Comparison of ENCODE assay signal across 1 cellular context in the genomic region with DNA sequence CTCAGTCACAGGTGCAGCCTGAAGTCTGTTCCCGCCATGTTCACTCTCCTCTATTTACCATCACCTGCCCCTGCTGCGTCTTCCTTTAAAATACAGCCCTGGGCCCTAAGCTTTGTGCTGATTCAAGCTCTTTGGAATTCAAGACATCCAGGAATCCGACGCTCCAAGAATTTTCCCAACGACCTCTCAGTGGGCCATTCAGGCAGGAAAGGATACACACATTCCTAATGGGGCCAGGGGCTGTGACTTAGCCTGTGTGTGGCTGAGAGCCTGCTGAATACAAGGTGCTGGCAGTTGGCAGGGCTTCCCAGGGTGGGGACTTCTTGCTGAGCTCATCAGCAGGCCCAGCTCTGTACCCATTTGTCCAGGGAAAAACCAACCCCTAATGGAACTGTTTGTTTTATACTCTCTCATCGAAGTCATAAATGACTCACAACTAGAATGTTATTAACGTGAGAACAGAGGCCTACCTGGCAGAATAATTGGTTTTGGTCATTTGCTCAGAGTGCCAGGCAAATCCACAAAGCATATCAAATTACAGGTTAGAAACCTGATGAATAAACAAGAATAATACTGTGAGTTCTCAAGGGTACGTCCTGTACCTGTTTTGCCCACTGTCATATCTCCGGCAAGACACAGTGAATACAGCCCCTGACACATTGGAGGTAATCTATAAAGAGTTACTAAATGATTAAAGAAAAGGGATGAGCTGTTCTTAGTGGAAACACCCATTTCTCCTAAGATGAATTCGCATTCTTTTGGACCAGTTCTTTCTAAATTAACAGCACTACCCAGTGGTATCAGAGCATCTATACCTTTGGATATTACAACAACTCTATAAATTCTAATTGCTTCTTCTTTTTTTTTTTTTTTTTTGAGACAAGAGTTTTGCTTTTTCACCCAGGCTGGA.
TF ChIP-seq lines count a peak whose summit lies in the region.

No MANE protein-coding gene starts in this region.

TF ChIP-seq in HepG2, 621 proteins besides CTCF, POLR2A, EP300 and RAD21 (continued from another document and continues in another):
- TF ChIP-seq ARID5B (CRISPR knock-in tag; IDR thresholded peaks at IDR 0.05): peak; percentile 64
- TF ChIP-seq ZNF274 (CRISPR knock-in tag; IDR thresholded peaks at IDR 0.05): no peak
- no peak for TF ChIP-seq ZNF503 (CRISPR knock-in tag; IDR thresholded peaks at IDR 0.05)
- peak; percentile 20; the same call in 1 of the 2 replicates for TF ChIP-seq ETV5 (CRISPR knock-in tag; IDR thresholded peaks at IDR 0.05; ENCODE audit: borderline replicate concordance)
- TF ChIP-seq ZNF839 (CRISPR knock-in tag; IDR thresholded peaks at IDR 0.05; ENCODE audit: borderline replicate concordance): no peak
- no peak for TF ChIP-seq LRRFIP1 (CRISPR knock-in tag; conservative IDR thresholded peaks at IDR 0.05)
- TF ChIP-seq ZNF800 (CRISPR knock-in tag; IDR thresholded peaks at IDR 0.05): no peak
- TF ChIP-seq ZNF546 (CRISPR knock-in tag; conservative IDR thresholded peaks at IDR 0.05): no peak
- no peak for TF ChIP-seq ZNF430 (CRISPR knock-in tag; IDR thresholded peaks at IDR 0.05)
- TF ChIP-seq RXRB (CRISPR knock-in tag; IDR thresholded peaks at IDR 0.05; ENCODE audit: borderline replicate concordance): no peak
- TF ChIP-seq, protein P1, sequence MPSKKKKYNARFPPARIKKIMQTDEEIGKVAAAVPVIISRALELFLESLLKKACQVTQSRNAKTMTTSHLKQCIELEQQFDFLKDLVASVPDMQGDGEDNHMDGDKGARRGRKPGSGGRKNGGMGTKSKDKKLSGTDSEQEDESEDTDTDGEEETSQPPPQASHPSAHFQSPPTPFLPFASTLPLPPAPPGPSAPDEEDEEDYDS (CRISPR knock-in tag; IDR thresholded peaks at IDR 0.05): peak; percentile 26; the same call in 1 of the 2 replicates
- no peak for TF ChIP-seq ZBTB3 (CRISPR knock-in tag; IDR thresholded peaks at IDR 0.05; ENCODE audit: borderline replicate concordance, low read depth)
- no peak for TF ChIP-seq SOX5 (CRISPR knock-in tag; IDR thresholded peaks at IDR 0.05; ENCODE audit: borderline replicate concordance)
- TF ChIP-seq TCF7 (IDR thresholded peaks at IDR 0.05; ENCODE audit: low read depth): no peak
- TF ChIP-seq ZNF646 (CRISPR knock-in tag; IDR thresholded peaks at IDR 0.05): no peak
- TF ChIP-seq EED (CRISPR knock-in tag; IDR thresholded peaks at IDR 0.05): no peak
- peak; percentile 35; the same call in 1 of the 2 replicates for TF ChIP-seq RARA (CRISPR knock-in tag; IDR thresholded peaks at IDR 0.05)
- TF ChIP-seq ZSCAN9 (CRISPR knock-in tag; IDR thresholded peaks at IDR 0.05; ENCODE audit: borderline replicate concordance): 0 out of 2 replicates have a peak, but pooled peaks have one; percentile 31
- no peak for TF ChIP-seq HNRNPK (IDR thresholded peaks at IDR 0.05; ENCODE audit: low read depth, low read length, poor library complexity, severe bottlenecking)
- TF ChIP-seq FOXO4 (CRISPR knock-in tag; conservative IDR thresholded peaks at IDR 0.05): no peak
- TF ChIP-seq BCL6 (CRISPR knock-in tag; IDR thresholded peaks at IDR 0.05): peak; percentile 95
- no peak for TF ChIP-seq CREB1 (IDR thresholded peaks at IDR 0.05)
- TF ChIP-seq CREB1 (CRISPR knock-in tag; IDR thresholded peaks at IDR 0.05): 0 out of 2 replicates have a peak, but pooled peaks have one; percentile 35
- peak; percentile 39; the same call in 1 of the 2 replicates for TF ChIP-seq ZBTB33 (CRISPR knock-in tag; IDR thresholded peaks at IDR 0.05)
- TF ChIP-seq ATF3 (CRISPR knock-in tag; IDR thresholded peaks at IDR 0.05): peak; percentile 70
- TF ChIP-seq SNRNP70 (IDR thresholded peaks at IDR 0.05; ENCODE audit: low read depth, low read length): no peak
- TF ChIP-seq MTF2 (CRISPR knock-in tag; IDR thresholded peaks at IDR 0.05; ENCODE audit: borderline replicate concordance): no peak
